Comparison of ENCODE assay signal across 12 cellular contexts in genomic region chr9:13607746-13608445, GRCh38.
DNase-seq lines count a peak whose midpoint lies in the region; ATAC-seq and TF ChIP-seq lines count a peak whose summit lies in the region.
"Had no signal": no experiment of that assay in that cellular context is flagged by ENCODE, and none has a peak within 500 bp of the region (broad histone marks: within the 10 kb centered on the region; RNA-seq: fewer than 3 reads in every experiment).

No MANE protein-coding gene starts in this region.

- TF ChIP-seq CTCF in epithelial cell of proximal tubule (conservative IDR thresholded peaks at IDR 0.05; ENCODE audit: low read depth, low read length): no peak

- H3K9me3 Mint-ChIP-seq in CD8-positive, alpha-beta memory T cell: peaks cover 1 to 20% (median 7%) of the 10 kb centered on the region in 5 donors

- H3K4me1 ChIP-seq in thymus (ENCODE audit: control insufficient read depth, insufficient read depth, low read length): no peaks in the 10 kb centered on the region
- H3K4me1 ChIP-seq in CD8-positive, alpha-beta memory T cell (ENCODE audit: insufficient read depth, low read length): no peaks in the 10 kb centered on the region
- H3K4me1 ChIP-seq: A549 had no signal

- no peaks in the 10 kb centered on the region for H3K36me3 ChIP-seq in thymus (ENCODE audit: control insufficient read depth, insufficient read depth)
- no peaks in the 10 kb centered on the region for H3K36me3 ChIP-seq in CD8-positive, alpha-beta memory T cell (ENCODE audit: insufficient read depth, low read length)

- H3K4me3 ChIP-seq in epithelial cell of proximal tubule (ENCODE audit: low read depth, low read length) (peak overlapping the region; percentile 9), thymus (ENCODE audit: low read length) (no peak overlapping the region)
- H3K4me3 ChIP-seq in CD8-positive, alpha-beta memory T cell (ENCODE audit: low read length): no peak overlapping the region
- H3K4me3 ChIP-seq: A549 had no signal

- H3K36me3 Mint-ChIP-seq in CD8-positive, alpha-beta memory T cell: no peaks in the 10 kb centered on the region

- no peak overlapping the region for H3K4me3 Mint-ChIP-seq in CD8-positive, alpha-beta memory T cell

- POLR2A ChIA-PET in CD8-positive, alpha-beta memory T cell (lab: Charles Lee): no interaction called here

- H3K27ac ChIP-seq in thymus (ENCODE audit: low read depth): peak overlapping the region; percentile 5
- no peak overlapping the region for H3K27ac ChIP-seq in CD8-positive, alpha-beta memory T cell (ENCODE audit: low read depth, low read length)
- H3K27ac ChIP-seq: A549 had no signal

- DNase-seq in NCI-H1092 treated with DMSO at 0.1 percent for 48 hours (lab: John Stamatoyannopoulos, UW): peak; percentile 64
- no peak for DNase-seq in NCI-H1092 (lab: John Stamatoyannopoulos, UW)
- no peak for DNase-seq in epithelial cell of proximal tubule (ENCODE audit: low read depth)
- peak; percentile 33 for DNase-seq in midbrain (lab: John Stamatoyannopoulos, UW)
- DNase-seq in T-helper 2 cell: no peak
- no peak for DNase-seq in CD8-positive, alpha-beta memory T cell
- DNase-seq: activated CD8-positive, alpha-beta memory T cell treated with anti-CD3 and anti-CD28 coated beads, Interleukin-2, amount 50 U/mL, for 48 hours; NCI-H524 treated with DMSO at 0.1 percent for 48 hours; T-helper 1 cell had no signal

- ATAC-seq in HG03342 (IDR thresholded peaks at IDR 0.05; ENCODE audit: unreplicated experiment): no peak
- ATAC-seq: A549 had no signal

- H3K27me3 Mint-ChIP-seq in CD8-positive, alpha-beta memory T cell: no peaks in the 10 kb centered on the region

- no peaks in the 10 kb centered on the region for H3K27me3 ChIP-seq in thymus (ENCODE audit: control insufficient read depth, insufficient read depth)
- no peaks in the 10 kb centered on the region for H3K27me3 ChIP-seq in CD8-positive, alpha-beta memory T cell (ENCODE audit: insufficient read depth, low read length, poor library complexity, severe bottlenecking)

- no peaks in the 10 kb centered on the region for H3K4me1 Mint-ChIP-seq in CD8-positive, alpha-beta memory T cell

- CTCF ChIA-PET in CD8-positive, alpha-beta memory T cell (lab: Charles Lee): no interaction called here

- H3K9me3 ChIP-seq in thymus (ENCODE audit: control insufficient read depth): no peaks in the 10 kb centered on the region
- no peaks in the 10 kb centered on the region for H3K9me3 ChIP-seq in CD8-positive, alpha-beta memory T cell (ENCODE audit: low read length)
- H3K9me3 ChIP-seq: A549 had no signal

- WGBS in thymus: 72% methylated on average over 5 of the region's 5 CpGs

- H3K27ac Mint-ChIP-seq in CD8-positive, alpha-beta memory T cell: no peak overlapping the region

Comparison
In these comparisons a context has a peak if more than half of its experiments do, and no peak if none do; other contexts are left out.
1. DNase-seq: peak in NCI-H1092 treated with DMSO at 0.1 percent for 48 hours (single experiment) and midbrain (single experiment); none in NCI-H1092 (single experiment), epithelial cell of proximal tubule (single experiment), T-helper 2 cell (0 of 5) and CD8-positive, alpha-beta memory T cell (0 of 5).